ENCODE assay signal across 1 cellular context in genomic region chr21:41712730-41713129, GRCh38.
TF ChIP-seq lines count a peak whose summit lies in the region.

No MANE protein-coding gene starts in this region.

TF ChIP-seq in HepG2, 621 proteins besides CTCF, POLR2A, EP300 and RAD21 (continued from another document and continues in another):
- TF ChIP-seq TFDP2 (CRISPR knock-in tag; IDR thresholded peaks at IDR 0.05) (no peak), ZNF30 (CRISPR knock-in tag; IDR thresholded peaks at IDR 0.05) (no peak), ZNF3 (CRISPR knock-in tag; IDR thresholded peaks at IDR 0.05) (no peak), SRSF4 (IDR thresholded peaks at IDR 0.05; ENCODE audit: low read depth, low read length, poor library complexity, severe bottlenecking) (no peak), ARID5B (CRISPR knock-in tag; IDR thresholded peaks at IDR 0.05) (peak; percentile 86), ELF3 (CRISPR knock-in tag; IDR thresholded peaks at IDR 0.05) (peak; percentile 89), ZBTB21 (CRISPR knock-in tag; IDR thresholded peaks at IDR 0.05) (no peak), ZNF546 (CRISPR knock-in tag; conservative IDR thresholded peaks at IDR 0.05) (no peak), NR2C2 (CRISPR knock-in tag; IDR thresholded peaks at IDR 0.05; ENCODE audit: borderline replicate concordance) (0 out of 2 replicates have a peak, but pooled peaks have one; percentile 19), ZNF354B (CRISPR knock-in tag; IDR thresholded peaks at IDR 0.05) (no peak), MLX (CRISPR knock-in tag; IDR thresholded peaks at IDR 0.05) (peak; percentile 78; the same call in 1 of the 2 replicates), ZNF556 (CRISPR knock-in tag; IDR thresholded peaks at IDR 0.05; ENCODE audit: borderline replicate concordance) (no peak), ARNTL (CRISPR knock-in tag; IDR thresholded peaks at IDR 0.05) (no peak), ZNF317 (CRISPR knock-in tag; IDR thresholded peaks at IDR 0.05) (no peak), DZIP1 (CRISPR knock-in tag; IDR thresholded peaks at IDR 0.05) (no peak), ZBTB33 (CRISPR knock-in tag; IDR thresholded peaks at IDR 0.05) (no peak), ZNF430 (CRISPR knock-in tag; IDR thresholded peaks at IDR 0.05) (no peak), ZNF850 (CRISPR knock-in tag; conservative IDR thresholded peaks at IDR 0.05) (no peak), RFXAP (CRISPR knock-in tag; IDR thresholded peaks at IDR 0.05; ENCODE audit: borderline replicate concordance) (no peak), ZNF225 (CRISPR knock-in tag; IDR thresholded peaks at IDR 0.05) (no peak), CBFB (CRISPR knock-in tag; IDR thresholded peaks at IDR 0.05) (no peak), IRF2 (CRISPR knock-in tag; IDR thresholded peaks at IDR 0.05) (no peak), ZMAT5 (CRISPR knock-in tag; IDR thresholded peaks at IDR 0.05; ENCODE audit: borderline replicate concordance, low read depth) (no peak), MAFF (IDR thresholded peaks at IDR 0.05; ENCODE audit: low read depth, low read length) (no peak), STAT6 (CRISPR knock-in tag; IDR thresholded peaks at IDR 0.05; ENCODE audit: borderline replicate concordance) (no peak), MAFG (CRISPR knock-in tag; IDR thresholded peaks at IDR 0.05) (no peak), TBL1XR1 (IDR thresholded peaks at IDR 0.05; ENCODE audit: borderline replicate concordance, low read length, partially characterized antibody) (no peak), ZNF589 (CRISPR knock-in tag; conservative IDR thresholded peaks at IDR 0.05) (no peak), ELK4 (CRISPR knock-in tag; IDR thresholded peaks at IDR 0.05; ENCODE audit: borderline replicate concordance) (no peak), U2AF1 (optimal IDR thresholded peaks at IDR 0.05; ENCODE audit: low read depth, low read length) (no peak), TBP (CRISPR knock-in tag; IDR thresholded peaks at IDR 0.05) (no peak), TRIM24 (CRISPR knock-in tag; IDR thresholded peaks at IDR 0.05) (no peak), ZBTB43 (CRISPR knock-in tag; conservative IDR thresholded peaks at IDR 0.05) (no peak), ZNF224 (CRISPR knock-in tag; IDR thresholded peaks at IDR 0.05) (no peak), ZUFSP (CRISPR knock-in tag; IDR thresholded peaks at IDR 0.05; ENCODE audit: borderline replicate concordance) (no peak), POGZ (CRISPR knock-in tag; IDR thresholded peaks at IDR 0.05) (no peak), ZSCAN5A (CRISPR knock-in tag; IDR thresholded peaks at IDR 0.05; ENCODE audit: borderline replicate concordance) (no peak), ETV6 (CRISPR knock-in tag; conservative IDR thresholded peaks at IDR 0.05) (no peak), SIN3B (IDR thresholded peaks at IDR 0.05; ENCODE audit: low read length) (no peak), MTERF4 (CRISPR knock-in tag; IDR thresholded peaks at IDR 0.05) (no peak), SALL2 (CRISPR knock-in tag; IDR thresholded peaks at IDR 0.05) (no peak), HOXA7 (CRISPR knock-in tag; IDR thresholded peaks at IDR 0.05) (no peak)
